13 cellular contexts compared by ENCODE assay signal in the genomic region with DNA sequence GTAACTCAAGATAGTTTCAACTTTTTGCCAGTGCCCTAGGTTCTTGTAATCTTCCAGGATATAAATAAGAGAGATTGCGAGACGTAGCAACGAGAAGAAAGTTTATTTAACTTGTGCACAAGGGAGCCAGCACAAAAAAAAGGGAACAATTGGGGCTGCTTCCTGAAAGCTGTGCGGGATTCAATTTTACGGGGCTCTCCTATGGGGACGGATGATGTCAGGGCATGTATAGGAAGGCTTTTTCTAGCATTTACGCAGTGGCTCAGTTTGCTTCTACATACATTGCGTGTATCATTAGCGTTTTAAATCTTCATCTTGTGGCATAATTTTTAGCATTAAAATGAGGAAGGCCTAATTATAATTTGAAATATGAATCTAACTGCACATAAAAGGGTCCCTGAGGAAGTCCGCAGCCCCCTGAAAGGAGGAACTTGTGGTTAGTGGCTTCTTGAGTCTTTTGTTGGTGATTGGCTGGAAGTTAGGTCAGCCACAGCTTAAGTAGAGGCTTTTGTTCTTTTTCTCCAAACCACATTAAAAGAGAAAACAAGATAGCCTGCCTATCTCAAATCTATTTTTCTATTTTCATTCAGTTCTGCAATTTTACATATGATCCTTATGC.
DNase-seq lines count a peak whose midpoint lies in the region; ATAC-seq and TF ChIP-seq lines count a peak whose summit lies in the region.
"Had no signal": no experiment of that assay in that cellular context is flagged by ENCODE, and none has a peak within 500 bp of the region (broad histone marks: within the 10 kb centered on the region; RNA-seq: fewer than 3 reads in every experiment).

No MANE protein-coding gene starts in this region.

- no peak for TF ChIP-seq CTCF in A673 (conservative IDR thresholded peaks at IDR 0.05; ENCODE audit: low read depth, low read length)
- no peak for TF ChIP-seq CTCF in CD4-positive, alpha-beta T cell (IDR thresholded peaks at IDR 0.05)

- H3K9me3 ChIP-seq in A673 (ENCODE audit: low read depth, low read length, poor library complexity, severe bottlenecking) (no peaks in the 10 kb centered on the region), SK-N-MC (ENCODE audit: low read depth, low read length) (0 out of 2 replicates have a peak, but pooled peaks cover under 1% of the 10 kb centered on the region)
- no peaks in the 10 kb centered on the region for H3K9me3 ChIP-seq in CD4-positive, alpha-beta T cell (ENCODE audit: control insufficient read depth, low read length)
- H3K9me3 ChIP-seq: neutrophil, suprapubic skin had no signal

- H3K9ac ChIP-seq in SK-N-MC (ENCODE audit: insufficient read length), result peak overlapping the region; percentile 69

- DNase-seq in A673 (ENCODE audit: low spot score) (peak; percentile 57), SK-N-MC (ENCODE audit: low read depth, low spot score) (peak; percentile 83), cortex of kidney (lab: John Stamatoyannopoulos, UW) (no peak)
- DNase-seq in activated naive CD4-positive, alpha-beta T cell treated with anti-CD3 and anti-CD28 coated beads, Interleukin-2, amount 10 ng/mL, durations not matched to agents 7 days and 5 days, result no peak
- DNase-seq in CD4-positive, alpha-beta T cell, result no peak
- no peak for DNase-seq in activated CD4-positive, alpha-beta T cell treated with anti-CD3 and anti-CD28 coated beads, Interleukin-2, amount 10 ng/mL, durations not matched to agents 24 days and 14 days
- DNase-seq: NCI-H345; stimulated activated CD4-positive, alpha-beta T cell treated with anti-CD3 and anti-CD28 coated beads, Interleukin-1b, Interleukin-23, amount 100 ng/mL, for 48 hours; SW 1271 had no signal

- POLR2A ChIA-PET in A673 (lab: Charles Lee; ENCODE audit: low non-redundant PET), result no interaction called here
- POLR2A ChIA-PET in CD4-positive, alpha-beta T cell (lab: Charles Lee), result no interaction called here

- no peaks in the 10 kb centered on the region for H3K36me3 Mint-ChIP-seq in activated naive CD4-positive, alpha-beta T cell treated with anti-CD3 and anti-CD28 coated beads, Interleukin-2, amount 10 ng/mL, durations not matched to agents 7 days and 5 days
- H3K36me3 Mint-ChIP-seq in CD4-positive, alpha-beta T cell (ENCODE audit: low read depth), result no peaks in the 10 kb centered on the region
- H3K36me3 Mint-ChIP-seq in activated CD4-positive, alpha-beta T cell treated with anti-CD3 and anti-CD28 coated beads, Interleukin-2, amount 10 ng/mL, durations not matched to agents 24 days and 14 days (ENCODE audit: low read depth), result no peaks in the 10 kb centered on the region

- H3K27me3 Mint-ChIP-seq in activated naive CD4-positive, alpha-beta T cell treated with anti-CD3 and anti-CD28 coated beads, Interleukin-2, amount 10 ng/mL, durations not matched to agents 7 days and 5 days, result no peaks in the 10 kb centered on the region
- no peaks in the 10 kb centered on the region for H3K27me3 Mint-ChIP-seq in CD4-positive, alpha-beta T cell
- no peaks in the 10 kb centered on the region for H3K27me3 Mint-ChIP-seq in activated CD4-positive, alpha-beta T cell treated with anti-CD3 and anti-CD28 coated beads, Interleukin-2, amount 10 ng/mL, durations not matched to agents 24 days and 14 days

- H3K27ac ChIP-seq in A673 (ENCODE audit: low read depth, low read length, poor library complexity, severe bottlenecking) (peak overlapping the region; percentile 56), SK-N-MC (peak overlapping the region; percentile 93)
- H3K27ac ChIP-seq in CD4-positive, alpha-beta T cell (ENCODE audit: low read depth, low read length), result no peak overlapping the region
- H3K27ac ChIP-seq: neutrophil, suprapubic skin had no signal

- BruUV-seq in A673 (replicated peaks; lab: Mats Ljungman, UMichigan), result no TSS peak

- no peaks in the 10 kb centered on the region for H3K27me3 ChIP-seq in A673 (replicated peaks; ENCODE audit: insufficient read depth, low read depth, low read length, poor library complexity)
- no peaks in the 10 kb centered on the region for H3K27me3 ChIP-seq in CD4-positive, alpha-beta T cell (ENCODE audit: control insufficient read depth, insufficient read depth, low read length)
- H3K27me3 ChIP-seq: neutrophil, suprapubic skin had no signal

- CTCF ChIA-PET in A673 (lab: Charles Lee), result no interaction called here
- CTCF ChIA-PET in activated naive CD4-positive, alpha-beta T cell treated with anti-CD3 and anti-CD28 coated beads, Interleukin-2, amount 10 ng/mL, durations not matched to agents 7 days and 5 days (lab: Charles Lee), result no interaction called here
- CTCF ChIA-PET in CD4-positive, alpha-beta T cell (lab: Charles Lee), result no interaction called here

- H3K36me3 ChIP-seq in A673 (ENCODE audit: insufficient read depth, low read length, poor library complexity, severe bottlenecking), result no peaks in the 10 kb centered on the region
- H3K36me3 ChIP-seq in SK-N-MC (ENCODE audit: insufficient read depth, low read length), result no peaks in the 10 kb centered on the region; the same call in 1 of the 2 replicates
- H3K36me3 ChIP-seq: neutrophil, suprapubic skin had no signal

- no peak overlapping the region for H3K27ac Mint-ChIP-seq in activated naive CD4-positive, alpha-beta T cell treated with anti-CD3 and anti-CD28 coated beads, Interleukin-2, amount 10 ng/mL, durations not matched to agents 7 days and 5 days
- no peak overlapping the region for H3K27ac Mint-ChIP-seq in CD4-positive, alpha-beta T cell
- no peak overlapping the region for H3K27ac Mint-ChIP-seq in activated CD4-positive, alpha-beta T cell treated with anti-CD3 and anti-CD28 coated beads, Interleukin-2, amount 10 ng/mL, durations not matched to agents 24 days and 14 days

- H3K4me3 Mint-ChIP-seq in activated naive CD4-positive, alpha-beta T cell treated with anti-CD3 and anti-CD28 coated beads, Interleukin-2, amount 10 ng/mL, durations not matched to agents 7 days and 5 days, result no peak overlapping the region
- no peak overlapping the region for H3K4me3 Mint-ChIP-seq in CD4-positive, alpha-beta T cell
- no peak overlapping the region for H3K4me3 Mint-ChIP-seq in activated CD4-positive, alpha-beta T cell treated with anti-CD3 and anti-CD28 coated beads, Interleukin-2, amount 10 ng/mL, durations not matched to agents 24 days and 14 days

- peak; percentile 55 for ATAC-seq in GM19452 (IDR thresholded peaks at IDR 0.05; ENCODE audit: unreplicated experiment)
- ATAC-seq in HG03196 (IDR thresholded peaks at IDR 0.05; ENCODE audit: unreplicated experiment), result peak; percentile 45
- ATAC-seq in CD4-positive, alpha-beta T cell (ENCODE audit: poor library complexity), result no peak

- no peaks in the 10 kb centered on the region for H3K4me1 Mint-ChIP-seq in activated naive CD4-positive, alpha-beta T cell treated with anti-CD3 and anti-CD28 coated beads, Interleukin-2, amount 10 ng/mL, durations not matched to agents 7 days and 5 days
- H3K4me1 Mint-ChIP-seq in CD4-positive, alpha-beta T cell (ENCODE audit: low read depth), result no peaks in the 10 kb centered on the region
- no peaks in the 10 kb centered on the region for H3K4me1 Mint-ChIP-seq in activated CD4-positive, alpha-beta T cell treated with anti-CD3 and anti-CD28 coated beads, Interleukin-2, amount 10 ng/mL, durations not matched to agents 24 days and 14 days

- intact Hi-C loops in A673 (cut with micrococcal nuclease; ENCODE audit: unreplicated experiment), result loop anchor here (5.0 to 10.0 kb wide), 3 partner anchors 237 to 659 kb away; no protein-coding TSS in a partner anchor
- intact Hi-C loops in CD4-positive, alpha-beta T cell (cut with DNase I, micrococcal nuclease), result no loop called here
- intact Hi-C loops in activated CD4-positive, alpha-beta T cell treated with anti-CD3 and anti-CD28 coated beads, Interleukin-2, amount 10 ng/mL, durations not matched to agents 24 days and 14 days (cut with micrococcal nuclease), result no loop called here

- H3K4me1 ChIP-seq in A673 (ENCODE audit: insufficient read depth, low read length, poor library complexity, severe bottlenecking), result peaks cover 15% of the 10 kb centered on the region
- H3K4me1 ChIP-seq: suprapubic skin had no signal

- H3K4me3 ChIP-seq in A673 (ENCODE audit: low read depth, low read length, poor library complexity, severe bottlenecking), result no peak overlapping the region
- H3K4me3 ChIP-seq in SK-N-MC, result peak overlapping the region; percentile 69
- H3K4me3 ChIP-seq: suprapubic skin had no signal

- H3K9me3 Mint-ChIP-seq in activated naive CD4-positive, alpha-beta T cell treated with anti-CD3 and anti-CD28 coated beads, Interleukin-2, amount 10 ng/mL, durations not matched to agents 7 days and 5 days, result peaks cover 2% of the 10 kb centered on the region
- peaks cover 2% of the 10 kb centered on the region for H3K9me3 Mint-ChIP-seq in CD4-positive, alpha-beta T cell
- no peaks in the 10 kb centered on the region for H3K9me3 Mint-ChIP-seq in activated CD4-positive, alpha-beta T cell treated with anti-CD3 and anti-CD28 coated beads, Interleukin-2, amount 10 ng/mL, durations not matched to agents 24 days and 14 days

Comparison
In these comparisons a context has a peak if more than half of its experiments do, and no peak if none do; other contexts are left out.
1. DNase-seq: peak in A673 (single experiment) and SK-N-MC (single experiment); none in activated naive CD4-positive, alpha-beta T cell treated with anti-CD3 and anti-CD28 coated beads, Interleukin-2, amount 10 ng/mL, durations not matched to agents 7 days and 5 days (single experiment), CD4-positive, alpha-beta T cell (0 of 10), cortex of kidney (single experiment) and activated CD4-positive, alpha-beta T cell treated with anti-CD3 and anti-CD28 coated beads, Interleukin-2, amount 10 ng/mL, durations not matched to agents 24 days and 14 days (single experiment).